Comparison of ENCODE assay signal across 13 cellular contexts in genomic region chr1:159781992-159782391, GRCh38. TPM values are rescaled to one million over a fixed set of nuclear protein-coding genes. Genes with fewer than 3 reads are reported as not detected.
DNase-seq lines count a peak whose midpoint lies in the region; ATAC-seq and TF ChIP-seq lines count a peak whose summit lies in the region.
"Had no signal": no experiment of that assay in that cellular context is flagged by ENCODE, and none has a peak within 500 bp of the region (broad histone marks: within the 10 kb centered on the region; RNA-seq: fewer than 3 reads in every experiment).

No MANE protein-coding gene starts in this region.

- peak overlapping the region in 3 of 4 donors; percentile 83 to 92 (median 85) for H3K27ac ChIP-seq in gastrocnemius medialis

- no peaks in the 10 kb centered on the region for H3K9me3 Mint-ChIP-seq in T-helper 2 cell treated with Interferon-gamma antibody and Interleukin-4, amounts not matched to agents 5 μg/mL and 100 μg/mL, for 36 hours
- H3K9me3 Mint-ChIP-seq in activated CD8-positive, alpha-beta T cell treated with anti-CD3 and anti-CD28 coated beads, Interleukin-2, amount 10 ng/mL, durations not matched to agents 7 days and 5 days (ENCODE audit: insufficient read depth), result no peaks in the 10 kb centered on the region

- TF ChIP-seq CTCF in fibroblast of mammary gland (conservative IDR thresholded peaks at IDR 0.05; ENCODE audit: control insufficient read depth, insufficient read depth, low read depth, low read length), result no peak
- no peak for TF ChIP-seq CTCF in gastrocnemius medialis (IDR thresholded peaks at IDR 0.05 in 4 of 5, conservative IDR thresholded peaks at IDR 0.05 in 1 of 5)

- in situ Hi-C loops in gastrocnemius medialis (cut with MboI; ENCODE audit: low sequenced_read_pairs in 4 of 4), result loop anchor here in 3 of 4 donors (10.0 to 25.0 kb wide), 3 partner anchors 230 to 620 kb away; partner anchors contain the start of genes CADM3 (in 1 of the 3) and PIGM (in 1 of the 3)

- TF ChIP-seq POLR2A in gastrocnemius medialis (IDR thresholded peaks at IDR 0.05), result no peak

- POLR2A ChIA-PET in activated CD8-positive, alpha-beta T cell treated with anti-CD3 and anti-CD28 coated beads, Interleukin-2, amount 10 ng/mL, durations not matched to agents 7 days and 5 days (lab: Charles Lee), result no interaction called here

- intact Hi-C loops in gastrocnemius medialis (cut with DNase I; ENCODE audit: low total_unique reads), result loop anchor here (2.0 to 5.0 kb wide), 3 partner anchors 49 to 155 kb away; no protein-coding TSS in a partner anchor

- H3K9me3 ChIP-seq in gastrocnemius medialis, result no peaks in the 10 kb centered on the region

- peaks cover 6% of the 10 kb centered on the region for H3K27me3 Mint-ChIP-seq in T-helper 2 cell treated with Interferon-gamma antibody and Interleukin-4, amounts not matched to agents 5 μg/mL and 100 μg/mL, for 36 hours (ENCODE audit: low read depth)
- peaks cover 14% of the 10 kb centered on the region for H3K27me3 Mint-ChIP-seq in activated CD8-positive, alpha-beta T cell treated with anti-CD3 and anti-CD28 coated beads, Interleukin-2, amount 10 ng/mL, durations not matched to agents 7 days and 5 days (ENCODE audit: low read depth)

- H3K4me1 Mint-ChIP-seq in T-helper 2 cell treated with Interferon-gamma antibody and Interleukin-4, amounts not matched to agents 5 μg/mL and 100 μg/mL, for 36 hours (ENCODE audit: low read depth), result peaks cover 14% of the 10 kb centered on the region
- peaks cover 36% of the 10 kb centered on the region for H3K4me1 Mint-ChIP-seq in activated CD8-positive, alpha-beta T cell treated with anti-CD3 and anti-CD28 coated beads, Interleukin-2, amount 10 ng/mL, durations not matched to agents 7 days and 5 days (ENCODE audit: low read depth)

- H3K4me3 ChIP-seq in fibroblast of mammary gland (ENCODE audit: control insufficient read depth, low read depth, low read length) (peak overlapping the region; percentile 61), gastrocnemius medialis (peak overlapping the region in 3 of 4 donors; percentile 73 to 95 (median 89))

- H3K36me3 ChIP-seq in gastrocnemius medialis, result no peaks in the 10 kb centered on the region

- no peak overlapping the region for H3K27ac Mint-ChIP-seq in T-helper 2 cell treated with Interferon-gamma antibody and Interleukin-4, amounts not matched to agents 5 μg/mL and 100 μg/mL, for 36 hours
- no peak overlapping the region for H3K27ac Mint-ChIP-seq in activated CD8-positive, alpha-beta T cell treated with anti-CD3 and anti-CD28 coated beads, Interleukin-2, amount 10 ng/mL, durations not matched to agents 7 days and 5 days

- H3K36me3 Mint-ChIP-seq in T-helper 2 cell treated with Interferon-gamma antibody and Interleukin-4, amounts not matched to agents 5 μg/mL and 100 μg/mL, for 36 hours (ENCODE audit: low read depth), result no peaks in the 10 kb centered on the region
- no peaks in the 10 kb centered on the region for H3K36me3 Mint-ChIP-seq in activated CD8-positive, alpha-beta T cell treated with anti-CD3 and anti-CD28 coated beads, Interleukin-2, amount 10 ng/mL, durations not matched to agents 7 days and 5 days (ENCODE audit: low read depth)

- CTCF ChIA-PET in activated CD8-positive, alpha-beta T cell treated with anti-CD3 and anti-CD28 coated beads, Interleukin-2, amount 10 ng/mL, durations not matched to agents 7 days and 5 days (lab: Charles Lee), result interaction anchor here (0.9 to 4.4 kb wide), 8 partner anchors 8 to 225 kb away, joined by 3 to 70 read pairs (median 8); partner anchors contain the start of gene FCRL6

- peaks cover 15 to 20% of the 10 kb centered on the region in 2 donors for H3K4me1 ChIP-seq in gastrocnemius medialis

- ATAC-seq in activated CD8-positive, alpha-beta T cell treated with anti-CD3 and anti-CD28 coated beads, Interleukin-2, amount 10 ng/mL, durations not matched to agents 7 days and 5 days, result no peak
- ATAC-seq in gastrocnemius medialis (no peak), HG03378 (IDR thresholded peaks at IDR 0.05; ENCODE audit: unreplicated experiment) (no peak)

- no peaks in the 10 kb centered on the region for H3K27me3 ChIP-seq in gastrocnemius medialis

- peak overlapping the region; percentile 80 for H3K4me3 Mint-ChIP-seq in T-helper 2 cell treated with Interferon-gamma antibody and Interleukin-4, amounts not matched to agents 5 μg/mL and 100 μg/mL, for 36 hours
- peak overlapping the region; percentile 75 for H3K4me3 Mint-ChIP-seq in activated CD8-positive, alpha-beta T cell treated with anti-CD3 and anti-CD28 coated beads, Interleukin-2, amount 10 ng/mL, durations not matched to agents 7 days and 5 days

- DNase-seq in T-helper 2 cell treated with Interferon-gamma antibody and Interleukin-4, amounts not matched to agents 5 μg/mL and 100 μg/mL, for 36 hours (ENCODE audit: low spot score), result no peak
- DNase-seq in T-helper 2 cell, result no peak
- DNase-seq in activated CD8-positive, alpha-beta T cell treated with anti-CD3 and anti-CD28 coated beads, Interleukin-2, amount 10 ng/mL, durations not matched to agents 7 days and 5 days, result no peak
- DNase-seq in fibroblast of mammary gland (ENCODE audit: low read depth), result no peak
- DNase-seq in gastrocnemius medialis, result no peak
- no peak for DNase-seq in NCI-H2196 treated with DMSO at 0.1 percent for 48 hours (lab: John Stamatoyannopoulos, UW; ENCODE audit: unreplicated experiment)
- no peak for DNase-seq in NCI-H1092 treated with DMSO at 0.1 percent for 48 hours (lab: John Stamatoyannopoulos, UW)
- DNase-seq: effector CD4-positive, alpha-beta T cell; NCI-H2171 had no signal

RNA-seq across cellular contexts. Expression of gene DUSP23, which starts 1.2 kb away (rescaled TPM):
- total RNA-seq in activated CD8-positive, alpha-beta T cell treated with anti-CD3 and anti-CD28 coated beads, Interleukin-2, amount 10 ng/mL, durations not matched to agents 7 days and 5 days, result 10 to 100 TPM; 21.9 to 26.5 TPM
- total RNA-seq in gastrocnemius medialis, result 10 to 100 TPM; 47.0 to 94.6 (median 77.2) TPM

RNA-seq across cellular contexts. Expression of gene FCRL6, which starts 20.2 kb away (rescaled TPM):
- under 1 TPM; 0.42 to 0.76 TPM for total RNA-seq in activated CD8-positive, alpha-beta T cell treated with anti-CD3 and anti-CD28 coated beads, Interleukin-2, amount 10 ng/mL, durations not matched to agents 7 days and 5 days
- total RNA-seq in gastrocnemius medialis, result not detected
- total RNA-seq: A172, G401, kidney epithelial cell had no signal

RNA-seq across cellular contexts. Expression of gene SLAMF8, which starts 44.7 kb away (rescaled TPM):
- total RNA-seq in activated CD8-positive, alpha-beta T cell treated with anti-CD3 and anti-CD28 coated beads, Interleukin-2, amount 10 ng/mL, durations not matched to agents 7 days and 5 days, result 1 to 10 TPM in 1 of 2 experiments, under 1 TPM in 1; 0.73 to 1.3 TPM
- 1 to 10 TPM in 2 of 4 donors, under 1 TPM in 1, not detected in 1; 0.75 to 2.3 (median 2.0) TPM for total RNA-seq in gastrocnemius medialis
- total RNA-seq: A172, G401 had no signal
